ENCODE assay signal across 30 cellular contexts in the genomic region with DNA sequence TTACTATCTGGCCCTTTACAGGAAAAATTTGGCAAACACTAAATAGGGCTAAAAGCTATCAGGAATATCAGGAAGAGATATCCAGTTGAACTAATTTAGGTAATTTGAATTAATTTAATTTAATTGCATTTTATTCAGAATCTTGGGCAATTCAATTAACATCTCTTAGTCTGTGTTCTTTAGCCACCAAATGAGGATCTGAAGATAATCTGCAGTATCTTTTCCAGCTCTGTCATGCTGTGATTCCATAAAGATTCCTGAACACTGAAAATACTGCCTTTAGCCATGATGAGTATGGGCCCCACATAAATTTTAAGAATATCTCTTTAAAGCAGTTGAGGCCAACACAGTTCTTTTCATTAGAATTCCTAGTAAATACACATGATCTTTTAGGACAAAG.
DNase-seq lines count a peak whose midpoint lies in the region; ATAC-seq and TF ChIP-seq lines count a peak whose summit lies in the region.
"Had no signal": no experiment of that assay in that cellular context is flagged by ENCODE, and none has a peak within 500 bp of the region (broad histone marks: within the 10 kb centered on the region; RNA-seq: fewer than 3 reads in every experiment).

No MANE protein-coding gene starts in this region.

- no peaks in the 10 kb centered on the region for H3K36me3 Mint-ChIP-seq in Caco-2 (ENCODE audit: insufficient read depth, unreplicated experiment)
- H3K36me3 Mint-ChIP-seq: CD14-positive monocyte; CD4-positive, alpha-beta memory T cell; CD4-positive, CD25-positive, alpha-beta regulatory T cell; CD8-positive, alpha-beta memory T cell; CD8-positive, alpha-beta T cell had no signal

- DNase-seq in SK-N-SH, result no peak
- DNase-seq in Caco-2, result no peak
- DNase-seq in brain microvascular endothelial cell, result no peak
- DNase-seq: 8988T; ACHN; AML-193; BE2C; C1 segment of cervical spinal cord; Calu3; CD4-positive, alpha-beta memory T cell; CD4-positive, alpha-beta T cell; CD4-positive, CD25-positive, alpha-beta regulatory T cell; CD8-positive, alpha-beta memory T cell; CD8-positive, alpha-beta T cell; COR-L47; DMS 273 treated with DMSO at 0.1 percent for 48 hours; DMS153; DMS53; DMS79; DMS79 treated with DMSO at 0.1 percent for 48 hours; DND-41; EL had no signal

- no peak overlapping the region for H3K4me2 ChIP-seq in SK-N-SH
- H3K4me2 ChIP-seq: A549; BLaER1; BLaER1 treated with 17β-estradiol and CSF1 and Interleukin-3, amounts not matched to agents 10 nM and 100 nM had no signal

- peaks cover 0 to 5% of the 10 kb centered on the region in 2 experiments; a peak in 1 of 4 replicates for H3K4me1 ChIP-seq in SK-N-SH (ENCODE audit: control insufficient read depth in 1 of 2, insufficient read depth in 2 of 2, low read depth in 1 of 2, low read length in 1 of 2)
- H3K4me1 ChIP-seq in Caco-2, result no peaks in the 10 kb centered on the region
- H3K4me1 ChIP-seq: A549; BE2C; BLaER1; BLaER1 treated with 17β-estradiol and CSF1 and Interleukin-3, amounts not matched to agents 10 nM and 100 nM had no signal

- H3K9me3 ChIP-seq in SK-N-SH (no peaks in the 10 kb centered on the region), Caco-2 (no peaks in the 10 kb centered on the region)
- H3K9me3 ChIP-seq: A549; BE2C; BLaER1; BLaER1 treated with 17β-estradiol and CSF1 and Interleukin-3, amounts not matched to agents 10 nM and 100 nM had no signal

- intact Hi-C loops in Caco-2 (cut with micrococcal nuclease; ENCODE audit: unreplicated experiment), result no loop called here

- H3K27ac ChIP-seq in SK-N-SH (ENCODE audit: low read depth in 2 of 2, low read length in 1 of 2) (no peak overlapping the region), brain microvascular endothelial cell (no peak overlapping the region)
- H3K27ac ChIP-seq: 22Rv1; A549; BLaER1; BLaER1 treated with 17β-estradiol and CSF1 and Interleukin-3, amounts not matched to agents 10 nM and 100 nM; C4-2B had no signal

- no peak overlapping the region for H3K27ac Mint-ChIP-seq in Caco-2 (ENCODE audit: unreplicated experiment)
- H3K27ac Mint-ChIP-seq: B cell; CD14-positive monocyte; CD4-positive, alpha-beta memory T cell; CD4-positive, alpha-beta T cell; CD4-positive, CD25-positive, alpha-beta regulatory T cell; CD8-positive, alpha-beta memory T cell; CD8-positive, alpha-beta T cell had no signal

- POLR2A ChIA-PET in SK-N-SH (lab: Yijun Ruan, JAX) (no interaction called here), Caco-2 (lab: Charles Lee) (no interaction called here)

- CTCF ChIA-PET in SK-N-SH (lab: Yijun Ruan, JAX), result interaction anchor here (0.8 to 1.5 kb wide), 2 partner anchors 10 to 27 kb away, joined by 3 to 7 read pairs; no protein-coding TSS in a partner anchor
- CTCF ChIA-PET in Caco-2 (lab: Charles Lee), result no interaction called here

- TF ChIP-seq EP300 in SK-N-SH (IDR thresholded peaks at IDR 0.05; ENCODE audit: borderline replicate concordance in 1 of 2, low read depth in 1 of 2, low read length in 1 of 2), result 0 out of 4 replicates have a peak, but pooled peaks of 1 of the 2 experiments have one; percentile 29

- no peaks in the 10 kb centered on the region for H3K9me3 Mint-ChIP-seq in Caco-2 (ENCODE audit: unreplicated experiment)
- H3K9me3 Mint-ChIP-seq: CD14-positive monocyte had no signal

- no peaks in the 10 kb centered on the region for H4K20me1 ChIP-seq in SK-N-SH (ENCODE audit: insufficient read depth)
- H4K20me1 ChIP-seq: BLaER1; BLaER1 treated with 17β-estradiol and CSF1 and Interleukin-3, amounts not matched to agents 10 nM and 100 nM had no signal

- no peaks in the 10 kb centered on the region for H3K36me3 ChIP-seq in SK-N-SH (replicated peaks in 1 of 2; ENCODE audit: control insufficient read depth in 1 of 2, insufficient read depth in 2 of 2, low read length in 1 of 2)
- no peaks in the 10 kb centered on the region for H3K36me3 ChIP-seq in Caco-2 (ENCODE audit: control insufficient read depth, insufficient read depth, low read length)
- no peaks in the 10 kb centered on the region for H3K36me3 ChIP-seq in brain microvascular endothelial cell (replicated peaks)
- H3K36me3 ChIP-seq: BE2C; BLaER1; BLaER1 treated with 17β-estradiol and CSF1 and Interleukin-3, amounts not matched to agents 10 nM and 100 nM had no signal

- TF ChIP-seq CTCF in SK-N-SH (IDR thresholded peaks at IDR 0.05), result no peak
- no peak for TF ChIP-seq CTCF in Caco-2 (IDR thresholded peaks at IDR 0.05; ENCODE audit: insufficient read depth in 1 of 2, low read depth in 1 of 2, low read length in 1 of 2, severe bottlenecking in 1 of 2, unreplicated experiment in 1 of 2)
- no peak for TF ChIP-seq CTCF in brain microvascular endothelial cell (IDR thresholded peaks at IDR 0.05; ENCODE audit: low read depth, low read length, missing control alignments)

- no peak for ATAC-seq in SK-N-SH treated with all-trans-retinoic acid at 6 μM for 48 hours
- ATAC-seq: A549; CD8-positive, alpha-beta T cell had no signal

- no peak overlapping the region for H2AFZ ChIP-seq in SK-N-SH (ENCODE audit: low read depth)

- H3K27me3 ChIP-seq in SK-N-SH (ENCODE audit: insufficient read depth) (no peaks in the 10 kb centered on the region), Caco-2 (replicated peaks; ENCODE audit: control insufficient read depth, insufficient read depth, low read length) (no peaks in the 10 kb centered on the region), brain microvascular endothelial cell (replicated peaks) (no peaks in the 10 kb centered on the region)
- H3K27me3 ChIP-seq: BE2C; BLaER1; BLaER1 treated with 17β-estradiol and CSF1 and Interleukin-3, amounts not matched to agents 10 nM and 100 nM had no signal

- peaks cover 12% of the 10 kb centered on the region for H3F3A ChIP-seq in SK-N-SH (replicated peaks; ENCODE audit: insufficient read depth)

- peaks cover 3% of the 10 kb centered on the region for H3K27me3 Mint-ChIP-seq in Caco-2 (ENCODE audit: insufficient read depth, unreplicated experiment)
- H3K27me3 Mint-ChIP-seq: B cell; CD4-positive, alpha-beta memory T cell; CD4-positive, alpha-beta T cell; CD4-positive, CD25-positive, alpha-beta regulatory T cell; CD8-positive, alpha-beta memory T cell had no signal

- no peaks in the 10 kb centered on the region for H3K79me2 ChIP-seq in SK-N-SH (ENCODE audit: insufficient read depth)

- TF ChIP-seq RAD21 in SK-N-SH (IDR thresholded peaks at IDR 0.05; ENCODE audit: low read length), result no peak

- H3K9ac ChIP-seq in SK-N-SH, result no peak overlapping the region
- H3K9ac ChIP-seq: BLaER1; BLaER1 treated with 17β-estradiol and CSF1 and Interleukin-3, amounts not matched to agents 10 nM and 100 nM had no signal

- no peak overlapping the region for H3K4me3 ChIP-seq in SK-N-SH (ENCODE audit: low read depth in 2 of 2, low read length in 1 of 2)
- H3K4me3 ChIP-seq in Caco-2 (ENCODE audit: low read depth, low read length), result no peak overlapping the region
- H3K4me3 ChIP-seq in brain microvascular endothelial cell (ENCODE audit: low read depth, low read length), result no peak overlapping the region
- H3K4me3 ChIP-seq: A549; BLaER1; BLaER1 treated with 17β-estradiol and CSF1 and Interleukin-3, amounts not matched to agents 10 nM and 100 nM had no signal

- no TSS peak for BruUV-seq in Caco-2 (replicated peaks; lab: Mats Ljungman, UMichigan)

- H3K4me1 Mint-ChIP-seq in Caco-2 (ENCODE audit: low read depth, unreplicated experiment), result no peaks in the 10 kb centered on the region
- H3K4me1 Mint-ChIP-seq: B cell; CD14-positive monocyte; CD4-positive, alpha-beta memory T cell; CD4-positive, CD25-positive, alpha-beta regulatory T cell; CD8-positive, alpha-beta memory T cell had no signal

- H3K4me3 Mint-ChIP-seq in Caco-2 (ENCODE audit: unreplicated experiment), result no peak overlapping the region
- H3K4me3 Mint-ChIP-seq: B cell; CD14-positive monocyte; CD4-positive, alpha-beta memory T cell; CD4-positive, alpha-beta T cell; CD4-positive, CD25-positive, alpha-beta regulatory T cell; CD8-positive, alpha-beta memory T cell; CD8-positive, alpha-beta T cell had no signal

- in situ Hi-C loops in brain microvascular endothelial cell (cut with HindIII; ENCODE audit: low pct_ligation_motif_present, low sequenced_read_pairs), result no loop called here

- H3K9me2 ChIP-seq in SK-N-SH, result no peaks in the 10 kb centered on the region

TF ChIP-seq in SK-N-SH, 30 proteins besides CTCF, POLR2A, EP300 and RAD21:
- no peak for TF ChIP-seq TCF12 (IDR thresholded peaks at IDR 0.05)
- peak; percentile 27; the same call in 1 of the 2 replicates for TF ChIP-seq GATA2 (CRISPR knock-in tag; IDR thresholded peaks at IDR 0.05)
- no peak for TF ChIP-seq ELF1 (IDR thresholded peaks at IDR 0.05)
- no peak for TF ChIP-seq SIN3A (IDR thresholded peaks at IDR 0.05; ENCODE audit: borderline replicate concordance, low read depth, low read length)
- TF ChIP-seq RCOR1 (IDR thresholded peaks at IDR 0.05; ENCODE audit: low read length), result peak; percentile 79
- no peak for TF ChIP-seq FOXM1 (IDR thresholded peaks at IDR 0.05; ENCODE audit: low read depth)

TF ChIP-seq in SK-N-SH treated with all-trans-retinoic acid at 6 μM for 48 hours, 23 proteins besides CTCF, POLR2A, EP300 and RAD21:
- TF ChIP-seq TCF4 (CRISPR knock-in tag; IDR thresholded peaks at IDR 0.05; ENCODE audit: borderline replicate concordance), result peak; percentile 49; the same call in 1 of the 2 replicates
- TF ChIP-seq TOX (CRISPR knock-in tag; IDR thresholded peaks at IDR 0.05; ENCODE audit: borderline replicate concordance), result no peak
- TF ChIP-seq ISL1 (CRISPR knock-in tag; IDR thresholded peaks at IDR 0.05), result peak; percentile 32; the same call in 1 of the 2 replicates
